20 cellular contexts compared by ENCODE assay signal in genomic region chr22:23831261-23831660, GRCh38. TPM values are rescaled to one million over a fixed set of nuclear protein-coding genes. Genes with fewer than 3 reads are reported as not detected.
DNase-seq lines count a peak whose midpoint lies in the region; ATAC-seq and TF ChIP-seq lines count a peak whose summit lies in the region.
"Had no signal": no experiment of that assay in that cellular context is flagged by ENCODE, and none has a peak within 500 bp of the region (broad histone marks: within the 10 kb centered on the region; RNA-seq: fewer than 3 reads in every experiment).

No MANE protein-coding gene starts in this region.

- no peaks in the 10 kb centered on the region for H3K9me3 ChIP-seq in left ventricle myocardium inferior (replicated peaks)
- no peaks in the 10 kb centered on the region for H3K9me3 ChIP-seq in upper lobe of left lung
- H3K9me3 ChIP-seq: A549 had no signal

- intact Hi-C loops in Right ventricle myocardium superior (cut with DNase I), result no loop called here
- intact Hi-C loops in cardiac septum (cut with DNase I), result no loop called here
- intact Hi-C loops in left ventricle myocardium inferior (cut with micrococcal nuclease), result no loop called here
- intact Hi-C loops in sciatic nerve (cut with DNase I), result no loop called here

- H3K27me3 ChIP-seq in left ventricle myocardium inferior (ENCODE audit: low read depth) (no peaks in the 10 kb centered on the region), upper lobe of left lung (no peaks in the 10 kb centered on the region)

- DNase-seq in Right ventricle myocardium superior (peak; percentile 6), cardiac septum (ENCODE audit: low spot score) (no peak), left ventricle myocardium inferior (no peak), sciatic nerve (ENCODE audit: low spot score) (peak; percentile 47), upper lobe of left lung (no peak), SHP77 treated with DMSO at 0.1 percent for 48 hours (lab: John Stamatoyannopoulos, UW) (no peak)
- DNase-seq in stimulated activated CD4-positive, alpha-beta T cell treated with anti-CD3 and anti-CD28 coated beads, Interleukin-2, amount 100 ng/mL, for 48 hours, result no peak
- DNase-seq: DMS 273 treated with DMSO at 0.1 percent for 48 hours, GDM1, GOT3, KG1, NCI-H1417 treated with DMSO at 0.1 percent for 48 hours, NCI-H2029 treated with DMSO at 0.1 percent for 48 hours, NCI-H2171 treated with DMSO at 0.1 percent for 48 hours, NCI-H774, PC-3 had no signal

- 90 to 94% methylated on average over 5 to 8 of the region's 8 CpGs for WGBS in upper lobe of left lung, 2 donors

- no peak for TF ChIP-seq POLR2A in upper lobe of left lung (IDR thresholded peaks at IDR 0.05)

- ATAC-seq in Right ventricle myocardium superior (ENCODE audit: poor library complexity) (no peak), sciatic nerve (no peak), upper lobe of left lung (ENCODE audit: low FRiP score in 2 of 2) (no peak), HG03135 (IDR thresholded peaks at IDR 0.05; ENCODE audit: unreplicated experiment) (no peak)
- ATAC-seq: A549, GM12878, PC-3 had no signal

- peaks cover 69% of the 10 kb centered on the region for H3K36me3 ChIP-seq in left ventricle myocardium inferior
- H3K36me3 ChIP-seq in upper lobe of left lung, result peaks cover 0 to 92% (median 69%) of the 10 kb centered on the region in 4 donors

- TF ChIP-seq CTCF in left ventricle myocardium inferior (IDR thresholded peaks at IDR 0.05; ENCODE audit: borderline replicate concordance), result no peak
- no peak for TF ChIP-seq CTCF in upper lobe of left lung (IDR thresholded peaks at IDR 0.05)

- H3K27ac ChIP-seq in left ventricle myocardium inferior (replicated peaks) (peak overlapping the region; percentile 96), upper lobe of left lung (no peak overlapping the region)
- H3K27ac ChIP-seq: A549, C4-2B had no signal

- H3K4me1 ChIP-seq in left ventricle myocardium inferior, result peaks cover 100% of the 10 kb centered on the region
- H3K4me1 ChIP-seq in upper lobe of left lung, result no peaks in the 10 kb centered on the region
- H3K4me1 ChIP-seq: A549 had no signal

- H3K4me3 ChIP-seq in left ventricle myocardium inferior (no peak overlapping the region), upper lobe of left lung (no peak overlapping the region)
- H3K4me3 ChIP-seq: A549, GM12878 had no signal

- no peak for TF ChIP-seq EP300 in upper lobe of left lung (IDR thresholded peaks at IDR 0.05)

RNA-seq across cellular contexts. Expression of gene DERL3, which starts 7.5 kb away (rescaled TPM):
- total RNA-seq in Right ventricle myocardium superior (2.8 TPM), cardiac septum (2.2 TPM), left ventricle myocardium inferior (2.0 TPM), sciatic nerve (2.7 TPM), upper lobe of left lung (10 to 100 TPM in 2 of 6 donors, 1 to 10 TPM in 4; 1.9 to 14.8 (median 5.5) TPM)
- total RNA-seq: PC-3 had no signal

RNA-seq across cellular contexts. Expression of gene SLC2A11, which starts 26.4 kb away (rescaled TPM):
- total RNA-seq in Right ventricle myocardium superior, result 19.8 TPM
- total RNA-seq in cardiac septum, result 19.7 TPM
- total RNA-seq in left ventricle myocardium inferior, result 22.0 TPM
- 13.6 TPM for total RNA-seq in sciatic nerve
- 10 to 100 TPM in 5 of 6 donors, 1 to 10 TPM in 1; 9.9 to 31.4 (median 16.5) TPM for total RNA-seq in upper lobe of left lung

RNA-seq across cellular contexts. Expression of gene SMARCB1, which starts 44.5 kb away (rescaled TPM):
- total RNA-seq in Right ventricle myocardium superior (46.6 TPM), cardiac septum (50.4 TPM), left ventricle myocardium inferior (52.0 TPM), sciatic nerve (56.2 TPM), upper lobe of left lung (10 to 100 TPM; 42.8 to 72.8 (median 57.1) TPM)

RNA-seq across cellular contexts. Expression of gene MMP11, which starts 58.6 kb away (rescaled TPM):
- total RNA-seq in Right ventricle myocardium superior (25.3 TPM), cardiac septum (6.2 TPM), left ventricle myocardium inferior (16.9 TPM), sciatic nerve (3.9 TPM), upper lobe of left lung (1 to 10 TPM in 2 of 6 donors, under 1 TPM in 1, not detected in 3; 0.57 to 7.7 (median 2.9) TPM)

Comparison
In these comparisons a context has a peak if more than half of its experiments do, and no peak if none do; other contexts are left out.
1. DNase-seq: peak in Right ventricle myocardium superior (single experiment) and sciatic nerve (single experiment); none in cardiac septum (single experiment), left ventricle myocardium inferior (single experiment), upper lobe of left lung (0 of 2), SHP77 treated with DMSO at 0.1 percent for 48 hours (single experiment) and stimulated activated CD4-positive, alpha-beta T cell treated with anti-CD3 and anti-CD28 coated beads, Interleukin-2, amount 100 ng/mL, for 48 hours (0 of 2).